Comparison of ENCODE assay signal across 11 cellular contexts in genomic region chr9:14346301-14346721, GRCh38. TPM values are rescaled to one million over a fixed set of nuclear protein-coding genes. Genes with fewer than 3 reads are reported as not detected.
DNase-seq lines count a peak whose midpoint lies in the region; ATAC-seq and TF ChIP-seq lines count a peak whose summit lies in the region.
"Had no signal": no experiment of that assay in that cellular context is flagged by ENCODE, and none has a peak within 500 bp of the region (broad histone marks: within the 10 kb centered on the region; RNA-seq: fewer than 3 reads in every experiment).

No MANE protein-coding gene starts in this region.

- peak overlapping the region; percentile 78 for H3K9ac ChIP-seq in HUES6 (ENCODE audit: low read length)
- H3K9ac ChIP-seq in duodenal mucosa (ENCODE audit: low read depth in 1 of 2, low read length in 2 of 2) = no peak overlapping the region
- H3K9ac ChIP-seq in skeletal muscle satellite cell (ENCODE audit: low read depth, low read length) = no peak overlapping the region

- CTCF ChIA-PET in GM10248 (lab: Yijun Ruan, JAX) = interaction anchor here (1.8 kb wide), 1 partner anchor 918 kb away, joined by 4 read pairs; no protein-coding TSS in a partner anchor

- H3K9me3 ChIP-seq in HUES6 (ENCODE audit: control insufficient read depth, insufficient read depth, low read depth, low read length) = no peaks in the 10 kb centered on the region
- no peaks in the 10 kb centered on the region for H3K9me3 ChIP-seq in duodenal mucosa (ENCODE audit: control insufficient read depth in 1 of 2, low read length in 2 of 2)
- no peaks in the 10 kb centered on the region for H3K9me3 ChIP-seq in skeletal muscle satellite cell (replicated peaks; ENCODE audit: low read length)

- H3K27me3 ChIP-seq in HUES6 (ENCODE audit: control insufficient read depth, insufficient read depth, low read length) (peaks cover 100% of the 10 kb centered on the region), duodenal mucosa (ENCODE audit: control insufficient read depth in 1 of 2, insufficient read depth in 2 of 2, low read length in 2 of 2) (peaks cover 86 to 100% of the 10 kb centered on the region in 2 donors), layer of hippocampus (ENCODE audit: control insufficient read depth, insufficient read depth, low read length) (no peaks in the 10 kb centered on the region), skeletal muscle satellite cell (ENCODE audit: control insufficient read depth, insufficient read depth, low read length) (peaks cover 92% of the 10 kb centered on the region)

- POLR2A ChIA-PET in GM10248 (lab: Yijun Ruan, JAX) = no interaction called here

- DNase-seq in GM10248 (ENCODE audit: extremely low spot score) (no peak), NCI-H82 treated with DMSO at 0.1 percent for 48 hours (lab: John Stamatoyannopoulos, UW; ENCODE audit: unreplicated experiment) (no peak), GF-D8 (lab: John Stamatoyannopoulos, UW) (no peak)
- DNase-seq: CD4-positive, CD25-positive, alpha-beta regulatory T cell; NCI-H1436 had no signal

- H3K27ac ChIP-seq in HUES6 (ENCODE audit: low read depth, low read length) = no peak overlapping the region
- H3K27ac ChIP-seq in duodenal mucosa (ENCODE audit: low read depth, low read length) = no peak overlapping the region
- H3K27ac ChIP-seq in layer of hippocampus (ENCODE audit: low read depth, low read length) = peak overlapping the region; percentile 69

- peak overlapping the region; percentile 82 for H3K4me3 ChIP-seq in HUES6 (ENCODE audit: low read depth, low read length)
- H3K4me3 ChIP-seq in duodenal mucosa (ENCODE audit: low read depth in 1 of 2, low read length in 2 of 2) = peak overlapping the region; percentile 45 to 50
- no peak overlapping the region for H3K4me3 ChIP-seq in skeletal muscle satellite cell (ENCODE audit: low read length)

- H3K4me2 ChIP-seq in skeletal muscle satellite cell (ENCODE audit: low read length) = peak overlapping the region; percentile 98

- H3K4me1 ChIP-seq in HUES6 (ENCODE audit: control insufficient read depth, insufficient read depth, low read length) (peaks cover 36% of the 10 kb centered on the region), duodenal mucosa (ENCODE audit: control insufficient read depth in 1 of 2, insufficient read depth in 2 of 2, low read length in 2 of 2) (peaks cover 31 to 43% of the 10 kb centered on the region in 2 donors), skeletal muscle satellite cell (ENCODE audit: control insufficient read depth, insufficient read depth, low read length) (peaks cover 22% of the 10 kb centered on the region)

- no peak for TF ChIP-seq CTCF in GM10248 (IDR thresholded peaks at IDR 0.05; ENCODE audit: control extremely low read depth, extremely low read depth, low read depth, missing control alignments)

- ATAC-seq in HG02970 (IDR thresholded peaks at IDR 0.05; ENCODE audit: low FRiP score, unreplicated experiment) = no peak
- ATAC-seq: esophagus mucosa had no signal

- H3K36me3 ChIP-seq in HUES6 (ENCODE audit: control insufficient read depth, insufficient read depth, low read length) = no peaks in the 10 kb centered on the region
- no peaks in the 10 kb centered on the region for H3K36me3 ChIP-seq in duodenal mucosa (ENCODE audit: control insufficient read depth in 1 of 2, insufficient read depth in 2 of 2, low read length in 2 of 2)
- no peaks in the 10 kb centered on the region for H3K36me3 ChIP-seq in skeletal muscle satellite cell (ENCODE audit: insufficient read depth, low read length)

RNA-seq across cellular contexts. Expression of gene NFIB, which starts 32.4 kb away (rescaled TPM):
- 37.1 and 39.5 TPM in 2 replicates for total RNA-seq in skeletal muscle satellite cell (2012; rRNA removed)
